18 cellular contexts compared by ENCODE assay signal in the genomic region with DNA sequence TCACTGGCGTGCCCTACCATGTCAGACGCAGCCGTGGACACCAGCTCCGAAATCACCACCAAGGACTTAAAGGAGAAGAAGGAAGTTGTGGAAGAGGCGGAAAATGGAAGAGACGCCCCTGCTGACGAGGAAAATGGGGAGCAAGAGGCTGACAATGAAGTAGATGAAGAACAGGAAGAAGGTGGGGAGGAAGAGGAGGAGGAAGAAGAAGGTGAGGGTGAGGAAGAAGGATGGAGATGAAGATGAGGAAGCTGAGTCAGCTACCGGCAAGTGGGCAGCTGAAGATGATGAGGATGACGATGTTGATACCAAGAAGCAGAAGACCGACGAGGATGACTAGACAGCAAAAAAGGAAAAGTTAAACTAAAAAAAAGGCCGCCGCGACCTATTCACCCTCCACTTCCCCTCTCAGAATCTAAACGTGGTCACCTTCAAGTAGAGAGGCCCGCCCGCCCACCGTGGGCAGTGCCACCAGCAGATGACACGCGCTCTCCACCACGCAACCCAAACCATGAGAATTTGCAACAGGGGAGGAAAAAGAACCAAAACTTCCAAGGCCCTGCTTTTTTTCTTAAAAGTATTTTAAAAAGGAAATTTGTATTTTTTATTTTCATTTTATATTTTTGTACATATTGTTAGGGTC. TPM values are rescaled to one million over a fixed set of nuclear protein-coding genes. Genes with fewer than 3 reads are reported as not detected.
A peak's percentile ranks its signal among the peaks of the same experiment; 100 is the strongest.
DNase-seq lines count a peak whose midpoint lies in the region; ATAC-seq, FAIRE-seq and TF ChIP-seq lines count a peak whose summit lies in the region.
"Had no signal": no experiment of that assay in that cellular context is flagged by ENCODE, and none has a peak within 500 bp of the region (broad histone marks: within the 10 kb centered on the region; RNA-seq: fewer than 3 reads in every experiment).

No MANE protein-coding gene starts in this region.

- no peaks in the 10 kb centered on the region for H3K4me1 ChIP-seq in mesendoderm (ENCODE audit: control insufficient read depth, low read depth, low read length)
- H3K4me1 ChIP-seq: heart left ventricle, right lobe of liver, upper lobe of left lung had no signal

- H2BK15ac ChIP-seq in mesendoderm (replicated peaks; ENCODE audit: low read depth): no peak overlapping the region

- H3K4ac ChIP-seq in mesendoderm (ENCODE audit: low read depth, low read length): no peak overlapping the region

- no peak overlapping the region for H3K23ac ChIP-seq in mesendoderm (ENCODE audit: low read length)

- H4K5ac ChIP-seq in mesendoderm (ENCODE audit: low read length): no peak overlapping the region

- no peak overlapping the region for H3K18ac ChIP-seq in mesendoderm (ENCODE audit: low read length)

- no peak overlapping the region for H3K4me2 ChIP-seq in mesendoderm (ENCODE audit: low read length)
- H3K4me2 ChIP-seq: A549 had no signal

- H3K79me1 ChIP-seq in mesendoderm (ENCODE audit: low read length): no peaks in the 10 kb centered on the region

- H3K79me2 ChIP-seq in mesendoderm (ENCODE audit: control insufficient read depth, insufficient read depth, low read length): no peaks in the 10 kb centered on the region

- H2BK120ac ChIP-seq in mesendoderm (ENCODE audit: low read depth, low read length): no peak overlapping the region

- peaks cover 18% of the 10 kb centered on the region for H3K4me1 Mint-ChIP-seq in activated naive CD8-positive, alpha-beta T cell treated with anti-CD3 and anti-CD28 coated beads, Interleukin-2, amount 50 U/mL, for 24 hours
- peaks cover 15% of the 10 kb centered on the region for H3K4me1 Mint-ChIP-seq in progenitor cell of endocrine pancreas (ENCODE audit: low read depth)

- no peaks in the 10 kb centered on the region for H3K27me3 Mint-ChIP-seq in activated naive CD8-positive, alpha-beta T cell treated with anti-CD3 and anti-CD28 coated beads, Interleukin-2, amount 50 U/mL, for 24 hours
- H3K27me3 Mint-ChIP-seq in progenitor cell of endocrine pancreas: no peaks in the 10 kb centered on the region

- TF ChIP-seq POLR2A in GM12891 (IDR thresholded peaks at IDR 0.05; ENCODE audit: low read depth, low read length): no peak

- H4K8ac ChIP-seq in mesendoderm (ENCODE audit: low read depth, low read length): no peak overlapping the region

- WGBS in mesendoderm (ENCODE audit: extremely low coverage, insufficient coverage, low lambda C conversion rate): no CpG with 5 or more reads among the region's 21 CpGs

- no peak for ATAC-seq in activated naive CD8-positive, alpha-beta T cell treated with anti-CD3 and anti-CD28 coated beads, Interleukin-2, amount 50 U/mL, for 24 hours
- no peak for ATAC-seq in HG02938 (IDR thresholded peaks at IDR 0.05; ENCODE audit: unreplicated experiment)
- ATAC-seq: A549, heart left ventricle, right lobe of liver had no signal

- no peak for TF ChIP-seq CTCF in progenitor cell of endocrine pancreas (IDR thresholded peaks at IDR 0.05; ENCODE audit: unreplicated experiment)

- H2AK5ac ChIP-seq in mesendoderm (ENCODE audit: low read length): no peak overlapping the region

- peaks cover 28% of the 10 kb centered on the region for H3K36me3 Mint-ChIP-seq in activated naive CD8-positive, alpha-beta T cell treated with anti-CD3 and anti-CD28 coated beads, Interleukin-2, amount 50 U/mL, for 24 hours (ENCODE audit: low read depth)
- H3K36me3 Mint-ChIP-seq in progenitor cell of endocrine pancreas (ENCODE audit: insufficient read depth): peaks cover 20% of the 10 kb centered on the region

- no peak overlapping the region for H3K4me3 Mint-ChIP-seq in activated naive CD8-positive, alpha-beta T cell treated with anti-CD3 and anti-CD28 coated beads, Interleukin-2, amount 50 U/mL, for 24 hours
- no peak overlapping the region for H3K4me3 Mint-ChIP-seq in progenitor cell of endocrine pancreas (ENCODE audit: low read depth)

- no peaks in the 10 kb centered on the region for H3K27me3 ChIP-seq in mesendoderm (ENCODE audit: insufficient read depth, low read length, poor library complexity)
- H3K27me3 ChIP-seq: ascending aorta, heart left ventricle, right lobe of liver, upper lobe of left lung had no signal

- peak; percentile 48 for FAIRE-seq in GM12891 (lab: Jason Lieb, UNC)

- no peak overlapping the region for H3K4me3 ChIP-seq in mesendoderm (ENCODE audit: low read length)
- H3K4me3 ChIP-seq: A549, ascending aorta, heart left ventricle, right lobe of liver, upper lobe of left lung had no signal

- H3K9me3 Mint-ChIP-seq in activated naive CD8-positive, alpha-beta T cell treated with anti-CD3 and anti-CD28 coated beads, Interleukin-2, amount 50 U/mL, for 24 hours: no peaks in the 10 kb centered on the region
- no peaks in the 10 kb centered on the region for H3K9me3 Mint-ChIP-seq in progenitor cell of endocrine pancreas (ENCODE audit: low read depth)

- no peak overlapping the region for H2BK5ac ChIP-seq in mesendoderm (ENCODE audit: low read length)

- H3K36me3 ChIP-seq in mesendoderm (ENCODE audit: control insufficient read depth, insufficient read depth, low read length): no peaks in the 10 kb centered on the region

- peak; percentile 11 to 23 for DNase-seq in activated CD4-positive, alpha-beta T cell treated with anti-CD3 and anti-CD28 coated beads, Interleukin-2, amount 50 U/mL, for 48 hours
- DNase-seq in activated CD4-positive, alpha-beta T cell treated with anti-CD3 and anti-CD28 coated beads for 4 hours: no peak
- DNase-seq in GM12891 (ENCODE audit: insufficient read length, low spot score) (no peak), progenitor cell of endocrine pancreas (ENCODE audit: low spot score, unreplicated experiment) (no peak), mesendoderm (no peak), germinal center (ENCODE audit: low spot score) (no peak)
- peak; percentile 45 for DNase-seq in activated naive CD8-positive, alpha-beta T cell treated with anti-CD3 and anti-CD28 coated beads, Interleukin-2, amount 50 U/mL, for 24 hours
- DNase-seq: activated CD8-positive, alpha-beta memory T cell treated with anti-CD3 and anti-CD28 coated beads for 24 hours; activated gamma-delta T cell; heart left ventricle; KBM-7; NCI-H1092; NCI-H510A treated with DMSO at 0.1 percent for 48 hours; right lobe of liver had no signal

- H3K56ac ChIP-seq in mesendoderm (ENCODE audit: low read length): no peak overlapping the region

- no peak overlapping the region for H3K27ac ChIP-seq in mesendoderm (ENCODE audit: low read depth, low read length)
- H3K27ac ChIP-seq: A549, ascending aorta, heart left ventricle, right lobe of liver, upper lobe of left lung had no signal

- H3K27ac Mint-ChIP-seq in activated naive CD8-positive, alpha-beta T cell treated with anti-CD3 and anti-CD28 coated beads, Interleukin-2, amount 50 U/mL, for 24 hours: peak overlapping the region; percentile 28
- peak overlapping the region; percentile 92 for H3K27ac Mint-ChIP-seq in progenitor cell of endocrine pancreas

- H3K9ac ChIP-seq in mesendoderm (ENCODE audit: low read length): no peak overlapping the region

TF ChIP-seq in GM12891, 5 proteins besides CTCF, POLR2A, EP300 and RAD21:
- no peak for TF ChIP-seq POU2F2 (IDR thresholded peaks at IDR 0.05; ENCODE audit: low read depth, low read length)

RNA-seq across cellular contexts. Expression of a gene that starts 13.2 kb away (rescaled TPM):
- 8.8 TPM for polyA plus RNA-seq in GM12891 (2012; ENCODE audit: low read depth, missing spikeins)
- 58.6 and 60.9 TPM in 2 replicates for total RNA-seq in progenitor cell of endocrine pancreas
- polyA plus RNA-seq in mesendoderm (2013, experiment 1 of 2): 12.5 TPM
- 14.3 TPM for polyA plus RNA-seq in mesendoderm (2013, experiment 2 of 2)

Comparison
In these comparisons a context has a peak if more than half of its experiments do, and no peak if none do; other contexts are left out.
1. DNase-seq: peak in activated CD4-positive, alpha-beta T cell treated with anti-CD3 and anti-CD28 coated beads, Interleukin-2, amount 50 U/mL, for 48 hours (2 of 2) and activated naive CD8-positive, alpha-beta T cell treated with anti-CD3 and anti-CD28 coated beads, Interleukin-2, amount 50 U/mL, for 24 hours (single experiment); none in activated CD4-positive, alpha-beta T cell treated with anti-CD3 and anti-CD28 coated beads for 4 hours (0 of 2), GM12891 (single experiment), progenitor cell of endocrine pancreas (single experiment), mesendoderm (single experiment) and germinal center (single experiment).